In the genomic region with DNA sequence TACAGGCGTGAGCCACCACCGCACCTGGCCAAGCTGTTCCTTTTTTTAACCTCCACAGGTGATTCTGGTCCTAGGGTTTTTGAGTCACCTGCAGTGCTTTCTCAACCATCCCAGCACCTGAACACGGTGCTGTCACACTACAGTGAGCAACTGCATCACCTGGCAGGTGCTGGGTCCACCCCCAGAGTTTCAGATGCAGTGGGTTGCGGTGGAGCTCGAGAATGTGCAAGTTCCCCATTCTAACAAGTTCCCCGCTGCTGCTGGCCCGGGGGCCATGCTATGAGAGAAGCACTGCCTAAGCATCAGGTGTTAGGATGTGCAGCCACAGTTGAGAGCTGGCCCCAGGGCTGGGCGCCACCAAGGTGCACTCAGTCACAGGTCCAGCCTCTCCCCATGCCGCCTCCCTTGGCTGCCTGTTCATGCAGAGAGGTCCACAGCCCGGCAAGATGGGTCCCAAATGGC, we compare ENCODE assay signal across 9 cellular contexts. TPM values are rescaled to one million over a fixed set of nuclear protein-coding genes. Genes with fewer than 3 reads are reported as not detected.
DNase-seq lines count a peak whose midpoint lies in the region; ATAC-seq and TF ChIP-seq lines count a peak whose summit lies in the region.
"Had no signal": no experiment of that assay in that cellular context is flagged by ENCODE, and none has a peak within 500 bp of the region (broad histone marks: within the 10 kb centered on the region; RNA-seq: fewer than 3 reads in every experiment).

No MANE protein-coding gene starts in this region.

- intact Hi-C loops in upper lobe of right lung (cut with DNase I) = no loop called here

- no peaks in the 10 kb centered on the region for H3K27me3 ChIP-seq in CD4-positive, CD25-positive, alpha-beta regulatory T cell (ENCODE audit: control insufficient read depth, insufficient read depth, low read length)
- H3K27me3 ChIP-seq in RWPE2 (ENCODE audit: insufficient read depth, poor library complexity, severe bottlenecking) = no peaks in the 10 kb centered on the region
- no peaks in the 10 kb centered on the region for H3K27me3 ChIP-seq in upper lobe of right lung

- H3K9me3 ChIP-seq in CD4-positive, CD25-positive, alpha-beta regulatory T cell (ENCODE audit: control insufficient read depth in 2 of 2, low read length in 2 of 2) = no peaks in the 10 kb centered on the region
- H3K9me3 ChIP-seq in RWPE2 (ENCODE audit: severe bottlenecking) (no peaks in the 10 kb centered on the region), upper lobe of right lung (no peaks in the 10 kb centered on the region)

- peaks cover 54% of the 10 kb centered on the region for H3K4me1 ChIP-seq in CD4-positive, CD25-positive, alpha-beta regulatory T cell (ENCODE audit: control insufficient read depth, insufficient read depth, low read length, poor library complexity, severe bottlenecking)
- H3K4me1 ChIP-seq in RWPE2 (ENCODE audit: insufficient read depth, poor library complexity, severe bottlenecking) = peaks cover 29% of the 10 kb centered on the region
- H3K4me1 ChIP-seq in upper lobe of right lung = no peaks in the 10 kb centered on the region

- peak overlapping the region; percentile 41 for H3K27ac ChIP-seq in CD4-positive, CD25-positive, alpha-beta regulatory T cell (ENCODE audit: insufficient read depth, low read length, poor library complexity, severe bottlenecking)
- H3K27ac ChIP-seq in RWPE2 (ENCODE audit: poor library complexity, severe bottlenecking) (no peak overlapping the region), upper lobe of right lung (no peak overlapping the region), substantia nigra (ENCODE audit: low read depth, low read length, poor library complexity, severe bottlenecking) (no peak overlapping the region)

- peak overlapping the region in 2 of 4 donors; percentile 22 to 66 for H3K4me3 Mint-ChIP-seq in CD4-positive, CD25-positive, alpha-beta regulatory T cell
- H3K4me3 Mint-ChIP-seq: activated naive CD8-positive, alpha-beta T cell treated with anti-CD3 and anti-CD28 coated beads, Interleukin-2, amount 10 ng/mL, durations not matched to agents 7 days and 5 days had no signal

- peak in 1 of 2 donors; percentile 33 for ATAC-seq in CD4-positive, CD25-positive, alpha-beta regulatory T cell (ENCODE audit: low read depth in 2 of 2)
- ATAC-seq in GM19025 (IDR thresholded peaks at IDR 0.05; ENCODE audit: low read depth, unreplicated experiment) = peak; percentile 74
- peak; percentile 94 for ATAC-seq in HG02885 (IDR thresholded peaks at IDR 0.05; ENCODE audit: poor library complexity, unreplicated experiment)
- no peak for ATAC-seq in RWPE2 (ENCODE audit: low read depth)
- ATAC-seq in upper lobe of right lung = no peak

- no peak for TF ChIP-seq CTCF in RWPE2 (IDR thresholded peaks at IDR 0.05; ENCODE audit: poor library complexity, severe bottlenecking)
- no peak for TF ChIP-seq CTCF in upper lobe of right lung (IDR thresholded peaks at IDR 0.05)

- H3K4me1 Mint-ChIP-seq in CD4-positive, CD25-positive, alpha-beta regulatory T cell = peaks cover 5 to 82% (median 47%) of the 10 kb centered on the region in 4 donors

- H3K36me3 ChIP-seq in CD4-positive, CD25-positive, alpha-beta regulatory T cell (ENCODE audit: control insufficient read depth, insufficient read depth, low read length) = peaks cover 25% of the 10 kb centered on the region
- H3K36me3 ChIP-seq in RWPE2 (ENCODE audit: low read depth) (no peaks in the 10 kb centered on the region), upper lobe of right lung (no peaks in the 10 kb centered on the region)

- DNase-seq in CD4-positive, CD25-positive, alpha-beta regulatory T cell = no peak
- DNase-seq in RWPE2 (ENCODE audit: low spot score) (peak; percentile 66), OCI-M1 (lab: John Stamatoyannopoulos, UW) (no peak), upper lobe of right lung (no peak), NCI-H446 (lab: John Stamatoyannopoulos, UW) (no peak), substantia nigra (lab: John Stamatoyannopoulos, UW) (no peak)
- DNase-seq: activated naive CD8-positive, alpha-beta T cell treated with anti-CD3 and anti-CD28 coated beads, Interleukin-2, amount 10 ng/mL, durations not matched to agents 7 days and 5 days had no signal

- no peaks in the 10 kb centered on the region for H3K27me3 Mint-ChIP-seq in CD4-positive, CD25-positive, alpha-beta regulatory T cell
- H3K27me3 Mint-ChIP-seq: activated naive CD8-positive, alpha-beta T cell treated with anti-CD3 and anti-CD28 coated beads, Interleukin-2, amount 10 ng/mL, durations not matched to agents 7 days and 5 days had no signal

- peaks cover 19% of the 10 kb centered on the region for H3K36me3 Mint-ChIP-seq in CD4-positive, CD25-positive, alpha-beta regulatory T cell

- peak overlapping the region; percentile 63 to 85 (median 80) for H3K27ac Mint-ChIP-seq in CD4-positive, CD25-positive, alpha-beta regulatory T cell

- H3K9me3 Mint-ChIP-seq in CD4-positive, CD25-positive, alpha-beta regulatory T cell = no peaks in the 10 kb centered on the region
- H3K9me3 Mint-ChIP-seq: activated naive CD8-positive, alpha-beta T cell treated with anti-CD3 and anti-CD28 coated beads, Interleukin-2, amount 10 ng/mL, durations not matched to agents 7 days and 5 days had no signal

- H3K4me3 ChIP-seq in CD4-positive, CD25-positive, alpha-beta regulatory T cell (ENCODE audit: low read depth, low read length) = no peak overlapping the region
- H3K4me3 ChIP-seq in RWPE2 (ENCODE audit: severe bottlenecking) = no peak overlapping the region
- no peak overlapping the region for H3K4me3 ChIP-seq in upper lobe of right lung

RNA-seq across cellular contexts. Expression of a gene that starts 18.0 kb away (rescaled TPM):
- 257 TPM for total RNA-seq in CD4-positive, CD25-positive, alpha-beta regulatory T cell
- 100 to 1,000 TPM; 724 to 832 (median 792) TPM for polyA plus RNA-seq in CD4-positive, CD25-positive, alpha-beta regulatory T cell
- total RNA-seq in upper lobe of right lung = 34.9 TPM

RNA-seq across cellular contexts. Expression of a gene that starts 35.7 kb away (rescaled TPM):
- total RNA-seq in CD4-positive, CD25-positive, alpha-beta regulatory T cell = 52.4 TPM
- 10 to 100 TPM; 28.7 to 37.7 (median 35.4) TPM for polyA plus RNA-seq in CD4-positive, CD25-positive, alpha-beta regulatory T cell
- 34.6 TPM for total RNA-seq in upper lobe of right lung

Comparison
In these comparisons a context has a peak if more than half of its experiments do, and no peak if none do; other contexts are left out.
1. ATAC-seq: peak in GM19025 (single experiment) and HG02885 (single experiment); none in RWPE2 (single experiment) and upper lobe of right lung (single experiment).